9 cellular contexts compared by ENCODE assay signal in the genomic region with DNA sequence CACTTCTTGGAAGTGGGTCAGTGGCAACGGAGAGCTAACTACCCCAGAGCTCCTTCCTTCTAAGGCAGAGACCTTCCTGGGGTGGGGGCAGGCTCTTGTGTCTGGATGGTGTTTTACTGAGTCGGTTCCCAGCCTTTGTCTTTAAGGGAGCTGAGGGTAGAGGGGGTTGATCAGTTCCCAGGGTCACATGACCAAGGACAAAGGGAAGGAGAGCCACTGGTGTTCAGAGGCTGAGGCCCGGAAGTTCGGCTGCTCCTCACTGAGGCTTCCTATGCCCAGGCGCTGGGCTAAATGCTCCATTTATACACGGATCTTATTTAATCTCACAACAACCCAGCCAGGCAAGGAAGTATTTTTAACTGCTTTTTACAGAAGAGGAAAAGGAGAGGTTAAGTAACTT. TPM values are rescaled to one million over a fixed set of nuclear protein-coding genes. Genes with fewer than 3 reads are reported as not detected.
A peak's percentile ranks its signal among the peaks of the same experiment; 100 is the strongest.
DNase-seq lines count a peak whose midpoint lies in the region; TF ChIP-seq lines count a peak whose summit lies in the region.
"Had no signal": no experiment of that assay in that cellular context is flagged by ENCODE, and none has a peak within 500 bp of the region (broad histone marks: within the 10 kb centered on the region; RNA-seq: fewer than 3 reads in every experiment).

No MANE protein-coding gene starts in this region.

- peaks cover 22% of the 10 kb centered on the region for H3K4me1 ChIP-seq in HUES64 (ENCODE audit: insufficient read depth, low read length)

- POLR2A ChIA-PET in HEK293T (lab: Yijun Ruan, JAX) = no interaction called here

- WGBS in HUES64 = 5% methylated on average over 6 of the region's 6 CpGs

- no peak for TF ChIP-seq CTCF in astrocyte of the spinal cord (IDR thresholded peaks at IDR 0.05; ENCODE audit: low read depth, low read length)

- H3K27me3 ChIP-seq in HUES64 (ENCODE audit: insufficient read depth, low read length) = peaks cover 62% of the 10 kb centered on the region

- peak; percentile 29 for DNase-seq in astrocyte of the spinal cord (ENCODE audit: low read depth, low spot score)
- peak; percentile 66 for DNase-seq in iPS-NIHi7 (ENCODE audit: extremely low spot score)
- DNase-seq in HEK293T (ENCODE audit: extremely low spot score) = no peak
- no peak for DNase-seq in NCI-H1436 (lab: John Stamatoyannopoulos, UW)
- no peak for DNase-seq in stimulated activated CD4-positive, alpha-beta T cell treated with anti-CD3 and anti-CD28 coated beads, Interleukin-2, amount 100 ng/mL, for 48 hours
- DNase-seq in NK-92 (lab: John Stamatoyannopoulos, UW; ENCODE audit: unreplicated experiment) = no peak
- DNase-seq: activated CD4-positive, alpha-beta memory T cell treated with anti-CD3 and anti-CD28 coated beads, Interleukin-2, amount 10 ng/mL, durations not matched to agents 7 days and 5 days had no signal

- no peaks in the 10 kb centered on the region for H3K9me3 ChIP-seq in HUES64 (ENCODE audit: insufficient read depth, low read depth, low read length)

- H3K27ac ChIP-seq in HUES64 (ENCODE audit: low read depth, low read length) (no peak overlapping the region), skin epidermis (peak overlapping the region in 16 of 21 experiments; percentile 25 to 77 (median 70))

- H3K4me3 ChIP-seq in HUES64 (ENCODE audit: low read length) (peak overlapping the region; percentile 55), astrocyte of the spinal cord (ENCODE audit: low read depth, low read length) (peak overlapping the region; percentile 32), skin epidermis (peak overlapping the region; percentile 20 to 46 (median 29))

- H3K9ac ChIP-seq in HUES64 (ENCODE audit: low read depth, low read length) = peak overlapping the region; percentile 38

- CTCF ChIA-PET in HEK293T (lab: Yijun Ruan, JAX) = no interaction called here

- no peaks in the 10 kb centered on the region for H3K36me3 ChIP-seq in HUES64 (ENCODE audit: insufficient read depth, low read length)

- in situ Hi-C loops in astrocyte of the spinal cord (cut with HindIII; ENCODE audit: low sequenced_read_pairs) = no loop called here

TF ChIP-seq in HEK293T, 16 proteins besides CTCF, POLR2A, EP300 and RAD21:
- no peak for TF ChIP-seq FOXK2 (IDR thresholded peaks at IDR 0.05)
- TF ChIP-seq HDGF (IDR thresholded peaks at IDR 0.05; ENCODE audit: borderline replicate concordance) = no peak
- no peak for TF ChIP-seq CTBP1 (IDR thresholded peaks at IDR 0.05; ENCODE audit: borderline replicate concordance)
- no peak for TF ChIP-seq FOXA1 (IDR thresholded peaks at IDR 0.05)
- no peak for TF ChIP-seq NFRKB (IDR thresholded peaks at IDR 0.05)
- no peak for TF ChIP-seq PKNOX1 (IDR thresholded peaks at IDR 0.05)
- no peak for TF ChIP-seq ZNF384 (IDR thresholded peaks at IDR 0.05)

RNA-seq across cellular contexts. Expression of gene EPHB3, which starts 21.0 kb away (rescaled TPM):
- 6.9 TPM for polyA plus RNA-seq in HUES64 (2013, experiment 1 of 2)
- polyA plus RNA-seq in HUES64 (2013, experiment 2 of 2) = 7.9 TPM

Comparison
In these comparisons a context has a peak if more than half of its experiments do, and no peak if none do; other contexts are left out.
1. DNase-seq: peak in astrocyte of the spinal cord (single experiment) and iPS-NIHi7 (single experiment); none in HEK293T (single experiment), NCI-H1436 (single experiment), stimulated activated CD4-positive, alpha-beta T cell treated with anti-CD3 and anti-CD28 coated beads, Interleukin-2, amount 100 ng/mL, for 48 hours (0 of 2) and NK-92 (single experiment).
2. Peak in every context shown above with its lines, with median percentiles within 50 percentile points of each other: H3K4me3 ChIP-seq.